Comparison of ENCODE assay signal across 30 cellular contexts in genomic region chr14:68853749-68854148, GRCh38.
DNase-seq lines count a peak whose midpoint lies in the region; ATAC-seq and TF ChIP-seq lines count a peak whose summit lies in the region.
"Had no signal": no experiment of that assay in that cellular context is flagged by ENCODE, and none has a peak within 500 bp of the region (broad histone marks: within the 10 kb centered on the region; RNA-seq: fewer than 3 reads in every experiment).

No MANE protein-coding gene starts in this region.

- ATAC-seq in esophagus mucosa (peak; percentile 54), GM18858 (IDR thresholded peaks at IDR 0.05; ENCODE audit: unreplicated experiment) (no peak)
- ATAC-seq in stimulated activated effector memory CD8-positive, alpha-beta T cell treated with anti-CD3 and anti-CD28 coated beads, Interleukin-12 subunit alpha, Interleukin-12 subunit beta, amount 100 ng/mL, for 72 hours, result no peak
- ATAC-seq: body of pancreas; naive thymus-derived CD4-positive, alpha-beta T cell; psoas muscle; Right ventricle myocardium inferior; stimulated activated naive B cell treated with anti-CD40 and anti-IgM and Interleukin-4, amounts not matched to agents 10 μg/mL and 1 μg/mL and 100 μg/mL, for 72 hours had no signal

- H3K36me3 Mint-ChIP-seq in stimulated activated effector memory CD8-positive, alpha-beta T cell treated with anti-CD3 and anti-CD28 coated beads, Interleukin-12 subunit alpha, Interleukin-12 subunit beta, amount 100 ng/mL, for 72 hours, result no peaks in the 10 kb centered on the region
- H3K36me3 Mint-ChIP-seq in activated T-cell treated with anti-CD3 and anti-CD28 coated beads, Interleukin-2, amount 50 U/mL, for 24 hours (ENCODE audit: low read depth), result no peaks in the 10 kb centered on the region
- H3K36me3 Mint-ChIP-seq: activated naive CD4-positive, alpha-beta T cell treated with anti-CD3 and anti-CD28 coated beads, Interleukin-2, amount 10 ng/mL, durations not matched to agents 7 days and 5 days; mesothelial cell of epicardium had no signal

- peak; percentile 24 for DNase-seq in ELF-1 (ENCODE audit: low read depth, low spot score)
- peak; percentile 58 for DNase-seq in LNCaP clone FGC (ENCODE audit: low read depth)
- peak in 1 of 2 donors; percentile 41 for DNase-seq in stimulated activated effector memory CD8-positive, alpha-beta T cell treated with anti-CD3 and anti-CD28 coated beads, Interleukin-12 subunit alpha, Interleukin-12 subunit beta, amount 100 ng/mL, for 72 hours (ENCODE audit: low spot score in 2 of 2)
- DNase-seq in activated gamma-delta T cell treated with Interleukin-2 at 50 U/mL for 16 hours, result no peak
- DNase-seq in activated T-cell treated with anti-CD3 and anti-CD28 coated beads, Interleukin-2, amount 50 U/mL, for 24 hours, result no peak
- DNase-seq: activated CD8-positive, alpha-beta memory T cell treated with anti-CD3 and anti-CD28 coated beads, Interleukin-2, amount 50 U/mL, for 48 hours; activated naive CD4-positive, alpha-beta T cell treated with anti-CD3 and anti-CD28 coated beads, Interleukin-2, amount 10 ng/mL, durations not matched to agents 7 days and 5 days; COR-L47; dermis blood vessel endothelial cell; DMS79 treated with DMSO at 0.1 percent for 48 hours; GF-D8; KBM-7; MM.1S; naive thymus-derived CD4-positive, alpha-beta T cell; NCI-H2029 treated with DMSO at 0.1 percent for 48 hours; NCI-H2227 treated with DMSO at 0.1 percent for 48 hours; NCI-H526; NK-92 treated with Interleukin-12 subunit alpha and Interleukin-12 subunit beta, amount 100 ng/mL, for 24 hours; nucleus accumbens; psoas muscle; stimulated activated CD4-positive, alpha-beta T cell treated with anti-CD3 and anti-CD28 coated beads, Interleukin-15, amount 100 ng/mL, for 24 hours; stimulated activated naive B cell treated with anti-CD40 and anti-IgM and Interleukin-4, amounts not matched to agents 10 μg/mL and 1 μg/mL and 100 μg/mL, for 72 hours had no signal

- H3K27me3 Mint-ChIP-seq in activated T-cell treated with anti-CD3 and anti-CD28 coated beads, Interleukin-2, amount 50 U/mL, for 24 hours, result no peaks in the 10 kb centered on the region
- H3K27me3 Mint-ChIP-seq: stimulated activated naive B cell treated with anti-CD40 and anti-IgM and Interleukin-4, amounts not matched to agents 10 μg/mL and 1 μg/mL and 100 μg/mL, for 72 hours had no signal

- peaks cover 18% of the 10 kb centered on the region for H3K4me1 Mint-ChIP-seq in stimulated activated effector memory CD8-positive, alpha-beta T cell treated with anti-CD3 and anti-CD28 coated beads, Interleukin-12 subunit alpha, Interleukin-12 subunit beta, amount 100 ng/mL, for 72 hours
- no peaks in the 10 kb centered on the region for H3K4me1 Mint-ChIP-seq in activated T-cell treated with anti-CD3 and anti-CD28 coated beads, Interleukin-2, amount 50 U/mL, for 24 hours (ENCODE audit: low read depth)
- H3K4me1 Mint-ChIP-seq: activated naive CD4-positive, alpha-beta T cell treated with anti-CD3 and anti-CD28 coated beads, Interleukin-2, amount 10 ng/mL, durations not matched to agents 7 days and 5 days; stimulated activated naive B cell treated with anti-CD40 and anti-IgM and Interleukin-4, amounts not matched to agents 10 μg/mL and 1 μg/mL and 100 μg/mL, for 72 hours had no signal

- TF ChIP-seq CTCF in LNCaP clone FGC (IDR thresholded peaks at IDR 0.05; ENCODE audit: control insufficient read depth, extremely low read depth, insufficient read depth), result no peak

- H3K4me3 Mint-ChIP-seq in stimulated activated effector memory CD8-positive, alpha-beta T cell treated with anti-CD3 and anti-CD28 coated beads, Interleukin-12 subunit alpha, Interleukin-12 subunit beta, amount 100 ng/mL, for 72 hours, result no peak overlapping the region
- H3K4me3 Mint-ChIP-seq in activated T-cell treated with anti-CD3 and anti-CD28 coated beads, Interleukin-2, amount 50 U/mL, for 24 hours, result no peak overlapping the region
- H3K4me3 Mint-ChIP-seq: activated CD4-positive, alpha-beta memory T cell treated with anti-CD3 and anti-CD28 coated beads, Interleukin-2, amount 10 ng/mL, durations not matched to agents 7 days and 5 days; activated naive CD4-positive, alpha-beta T cell treated with anti-CD3 and anti-CD28 coated beads, Interleukin-2, amount 10 ng/mL, durations not matched to agents 7 days and 5 days; mesothelial cell of epicardium; stimulated activated naive B cell treated with anti-CD40 and anti-IgM and Interleukin-4, amounts not matched to agents 10 μg/mL and 1 μg/mL and 100 μg/mL, for 72 hours had no signal

- no peaks in the 10 kb centered on the region for H3K9me3 Mint-ChIP-seq in stimulated activated effector memory CD8-positive, alpha-beta T cell treated with anti-CD3 and anti-CD28 coated beads, Interleukin-12 subunit alpha, Interleukin-12 subunit beta, amount 100 ng/mL, for 72 hours
- peaks cover 3% of the 10 kb centered on the region for H3K9me3 Mint-ChIP-seq in activated T-cell treated with anti-CD3 and anti-CD28 coated beads, Interleukin-2, amount 50 U/mL, for 24 hours
- H3K9me3 Mint-ChIP-seq: mesothelial cell of epicardium had no signal

- H3K27ac Mint-ChIP-seq in stimulated activated effector memory CD8-positive, alpha-beta T cell treated with anti-CD3 and anti-CD28 coated beads, Interleukin-12 subunit alpha, Interleukin-12 subunit beta, amount 100 ng/mL, for 72 hours, result peak overlapping the region; percentile 83
- H3K27ac Mint-ChIP-seq in activated T-cell treated with anti-CD3 and anti-CD28 coated beads, Interleukin-2, amount 50 U/mL, for 24 hours, result no peak overlapping the region
- H3K27ac Mint-ChIP-seq: activated naive CD4-positive, alpha-beta T cell treated with anti-CD3 and anti-CD28 coated beads, Interleukin-2, amount 10 ng/mL, durations not matched to agents 7 days and 5 days; mesothelial cell of epicardium; stimulated activated naive B cell treated with anti-CD40 and anti-IgM and Interleukin-4, amounts not matched to agents 10 μg/mL and 1 μg/mL and 100 μg/mL, for 72 hours had no signal

- no peak overlapping the region for H3K4me3 ChIP-seq in LNCaP clone FGC (ENCODE audit: low read depth, low read length)
- H3K4me3 ChIP-seq: BLaER1 treated with 17β-estradiol and CSF1 and Interleukin-3, amounts not matched to agents 10 nM and 100 nM; body of pancreas; psoas muscle; vagina had no signal

Comparison
In these comparisons a context has a peak if more than half of its experiments do, and no peak if none do; other contexts are left out.
1. DNase-seq: peak in ELF-1 (single experiment) and LNCaP clone FGC (single experiment); none in activated gamma-delta T cell treated with Interleukin-2 at 50 U/mL for 16 hours (single experiment) and activated T-cell treated with anti-CD3 and anti-CD28 coated beads, Interleukin-2, amount 50 U/mL, for 24 hours (single experiment).